Comparison of ENCODE assay signal across 1 cellular context in the genomic region with DNA sequence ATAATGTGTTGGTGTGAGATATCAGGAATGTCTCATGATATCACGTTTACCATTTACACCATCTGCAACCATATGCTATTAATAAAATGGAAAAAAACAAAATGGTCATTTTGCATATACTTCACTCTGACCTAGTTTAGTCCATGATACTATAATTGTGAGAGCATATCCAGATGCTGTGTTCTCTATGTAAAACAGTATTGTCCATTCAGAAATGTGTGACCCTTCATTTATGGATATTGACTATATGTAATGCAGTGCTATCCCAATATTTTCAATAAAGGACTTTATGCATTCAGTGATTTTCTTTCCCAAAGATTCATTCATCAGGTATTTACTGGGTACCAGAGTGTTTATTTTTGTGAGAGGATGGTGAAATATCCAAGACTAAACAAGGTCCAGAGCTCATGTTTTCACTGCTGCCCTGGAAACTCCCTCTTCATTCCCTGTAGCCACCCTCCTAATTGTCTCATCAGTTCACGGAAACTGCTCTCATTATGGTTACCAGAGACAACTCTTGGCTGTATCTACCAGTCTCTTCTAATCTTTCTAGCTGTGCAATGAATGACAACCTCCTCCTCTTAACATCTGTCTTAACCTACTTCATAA.
TF ChIP-seq lines count a peak whose summit lies in the region.

No MANE protein-coding gene starts in this region.

TF ChIP-seq in HepG2, 621 proteins besides CTCF, POLR2A, EP300 and RAD21:
- TF ChIP-seq, protein P1, sequence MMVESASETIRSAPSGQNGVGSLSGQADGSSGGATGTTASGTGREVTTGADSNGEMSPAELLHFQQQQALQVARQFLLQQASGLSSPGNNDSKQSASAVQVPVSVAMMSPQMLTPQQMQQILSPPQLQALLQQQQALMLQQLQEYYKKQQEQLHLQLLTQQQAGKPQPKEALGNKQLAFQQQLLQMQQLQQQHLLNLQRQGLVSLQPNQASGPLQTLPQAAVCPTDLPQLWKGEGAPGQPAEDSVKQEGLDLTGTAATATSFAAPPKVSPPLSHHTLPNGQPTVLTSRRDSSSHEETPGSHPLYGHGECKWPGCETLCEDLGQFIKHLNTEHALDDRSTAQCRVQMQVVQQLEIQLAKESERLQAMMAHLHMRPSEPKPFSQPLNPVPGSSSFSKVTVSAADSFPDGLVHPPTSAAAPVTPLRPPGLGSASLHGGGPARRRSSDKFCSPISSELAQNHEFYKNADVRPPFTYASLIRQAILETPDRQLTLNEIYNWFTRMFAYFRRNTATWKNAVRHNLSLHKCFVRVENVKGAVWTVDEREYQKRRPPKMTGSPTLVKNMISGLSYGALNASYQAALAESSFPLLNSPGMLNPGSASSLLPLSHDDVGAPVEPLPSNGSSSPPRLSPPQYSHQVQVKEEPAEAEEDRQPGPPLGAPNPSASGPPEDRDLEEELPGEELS (CRISPR knock-in tag; IDR thresholded peaks at IDR 0.05): peak; percentile 54; the same call in 1 of the 2 replicates
- TF ChIP-seq HMG20A (CRISPR knock-in tag; IDR thresholded peaks at IDR 0.05; ENCODE audit: borderline replicate concordance) (peak; percentile 19; the same call in 1 of the 2 replicates), TEAD3 (CRISPR knock-in tag; optimal IDR thresholded peaks at IDR 0.05; ENCODE audit: borderline replicate concordance) (peak; percentile 32), DPF2 (CRISPR knock-in tag; IDR thresholded peaks at IDR 0.05; ENCODE audit: borderline replicate concordance, low read depth) (0 out of 2 replicates have a peak, but pooled peaks have one; percentile 27), SOX13 (IDR thresholded peaks at IDR 0.05) (no peak), SOX13 (CRISPR knock-in tag; conservative IDR thresholded peaks at IDR 0.05 in 1 of 2, IDR thresholded peaks at IDR 0.05 in 1 of 2) (peak in 1 of 2 experiments; percentile 18; a peak in 1 of 4 replicates), MEF2D (CRISPR knock-in tag; IDR thresholded peaks at IDR 0.05) (peak; percentile 45; the same call in 1 of the 2 replicates), FOXA3 (CRISPR knock-in tag; IDR thresholded peaks at IDR 0.05) (peak; percentile 57; the same call in 1 of the 2 replicates), HNF4A (CRISPR knock-in tag; IDR thresholded peaks at IDR 0.05) (peak; percentile 48), LCORL (IDR thresholded peaks at IDR 0.05) (no peak), LCORL (CRISPR knock-in tag; IDR thresholded peaks at IDR 0.05) (peak; percentile 76; the same call in 1 of the 2 replicates), CEBPG (CRISPR knock-in tag; IDR thresholded peaks at IDR 0.05) (peak; percentile 37; the same call in 1 of the 2 replicates), ZNF317 (CRISPR knock-in tag; IDR thresholded peaks at IDR 0.05) (no peak), RFX1 (IDR thresholded peaks at IDR 0.05) (peak; percentile 21; the same call in 1 of the 2 replicates), SP4 (CRISPR knock-in tag; IDR thresholded peaks at IDR 0.05) (no peak), THAP11 (CRISPR knock-in tag; IDR thresholded peaks at IDR 0.05) (no peak), GTF2F1 (IDR thresholded peaks at IDR 0.05; ENCODE audit: low read length) (no peak), FOXK2 (IDR thresholded peaks at IDR 0.05) (no peak; the same call in 1 of the 2 replicates), SOX5 (CRISPR knock-in tag; IDR thresholded peaks at IDR 0.05; ENCODE audit: borderline replicate concordance) (0 out of 2 replicates have a peak, but pooled peaks have one; percentile 17), SOX6 (IDR thresholded peaks at IDR 0.05) (no peak), SOX6 (CRISPR knock-in tag; IDR thresholded peaks at IDR 0.05) (0 out of 2 replicates have a peak, but pooled peaks have one; percentile 22), SAP130 (CRISPR knock-in tag; IDR thresholded peaks at IDR 0.05; ENCODE audit: low read depth) (peak; percentile 42; the same call in 1 of the 2 replicates), ZSCAN20 (CRISPR knock-in tag; IDR thresholded peaks at IDR 0.05; ENCODE audit: borderline replicate concordance) (no peak), FOXJ3 (CRISPR knock-in tag; IDR thresholded peaks at IDR 0.05; ENCODE audit: borderline replicate concordance) (peak; percentile 49), KLF6 (CRISPR knock-in tag; IDR thresholded peaks at IDR 0.05) (no peak), TCF7 (IDR thresholded peaks at IDR 0.05; ENCODE audit: low read depth) (no peak), ZKSCAN1 (IDR thresholded peaks at IDR 0.05; ENCODE audit: low read length) (no peak), SSRP1 (CRISPR knock-in tag; IDR thresholded peaks at IDR 0.05) (0 out of 2 replicates have a peak, but pooled peaks have one; percentile 33), FOXP1 (IDR thresholded peaks at IDR 0.05) (peak; percentile 87), FOXP1 (CRISPR knock-in tag; IDR thresholded peaks at IDR 0.05) (peak; percentile 91), PPARG (CRISPR knock-in tag; conservative IDR thresholded peaks at IDR 0.05) (no peak), MYC (CRISPR knock-in tag; IDR thresholded peaks at IDR 0.05; ENCODE audit: borderline replicate concordance) (no peak), KLF12 (CRISPR knock-in tag; IDR thresholded peaks at IDR 0.05; ENCODE audit: borderline replicate concordance) (no peak), ZSCAN31 (CRISPR knock-in tag; IDR thresholded peaks at IDR 0.05; ENCODE audit: low read depth) (no peak)
- TF ChIP-seq, protein P2, sequence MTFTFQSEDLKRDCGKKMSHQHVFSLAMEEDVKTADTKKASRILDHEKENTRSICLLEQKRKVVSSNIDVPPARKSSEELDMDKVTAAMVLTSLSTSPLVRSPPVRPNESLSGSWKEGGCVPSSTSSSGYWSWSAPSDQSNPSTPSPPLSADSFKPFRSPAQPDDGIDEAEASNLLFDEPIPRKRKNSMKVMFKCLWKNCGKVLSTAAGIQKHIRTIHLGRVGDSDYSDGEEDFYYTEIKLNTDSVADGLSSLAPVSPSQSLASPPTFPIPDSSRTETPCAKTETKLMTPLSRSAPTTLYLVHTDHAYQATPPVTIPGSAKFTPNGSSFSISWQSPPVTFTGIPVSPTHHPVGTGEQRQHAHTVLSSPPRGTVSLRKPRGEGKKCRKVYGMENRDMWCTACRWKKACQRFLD (CRISPR knock-in tag; IDR thresholded peaks at IDR 0.05; ENCODE audit: borderline replicate concordance): no peak
- TF ChIP-seq, protein P3, sequence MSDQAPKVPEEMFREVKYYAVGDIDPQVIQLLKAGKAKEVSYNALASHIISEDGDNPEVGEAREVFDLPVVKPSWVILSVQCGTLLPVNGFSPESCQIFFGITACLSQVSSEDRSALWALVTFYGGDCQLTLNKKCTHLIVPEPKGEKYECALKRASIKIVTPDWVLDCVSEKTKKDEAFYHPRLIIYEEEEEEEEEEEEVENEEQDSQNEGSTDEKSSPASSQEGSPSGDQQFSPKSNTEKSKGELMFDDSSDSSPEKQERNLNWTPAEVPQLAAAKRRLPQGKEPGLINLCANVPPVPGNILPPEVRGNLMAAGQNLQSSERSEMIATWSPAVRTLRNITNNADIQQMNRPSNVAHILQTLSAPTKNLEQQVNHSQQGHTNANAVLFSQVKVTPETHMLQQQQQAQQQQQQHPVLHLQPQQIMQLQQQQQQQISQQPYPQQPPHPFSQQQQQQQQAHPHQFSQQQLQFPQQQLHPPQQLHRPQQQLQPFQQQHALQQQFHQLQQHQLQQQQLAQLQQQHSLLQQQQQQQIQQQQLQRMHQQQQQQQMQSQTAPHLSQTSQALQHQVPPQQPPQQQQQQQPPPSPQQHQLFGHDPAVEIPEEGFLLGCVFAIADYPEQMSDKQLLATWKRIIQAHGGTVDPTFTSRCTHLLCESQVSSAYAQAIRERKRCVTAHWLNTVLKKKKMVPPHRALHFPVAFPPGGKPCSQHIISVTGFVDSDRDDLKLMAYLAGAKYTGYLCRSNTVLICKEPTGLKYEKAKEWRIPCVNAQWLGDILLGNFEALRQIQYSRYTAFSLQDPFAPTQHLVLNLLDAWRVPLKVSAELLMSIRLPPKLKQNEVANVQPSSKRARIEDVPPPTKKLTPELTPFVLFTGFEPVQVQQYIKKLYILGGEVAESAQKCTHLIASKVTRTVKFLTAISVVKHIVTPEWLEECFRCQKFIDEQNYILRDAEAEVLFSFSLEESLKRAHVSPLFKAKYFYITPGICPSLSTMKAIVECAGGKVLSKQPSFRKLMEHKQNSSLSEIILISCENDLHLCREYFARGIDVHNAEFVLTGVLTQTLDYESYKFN (CRISPR knock-in tag; conservative IDR thresholded peaks at IDR 0.05): peak; percentile 45
- TF ChIP-seq, protein P4, sequence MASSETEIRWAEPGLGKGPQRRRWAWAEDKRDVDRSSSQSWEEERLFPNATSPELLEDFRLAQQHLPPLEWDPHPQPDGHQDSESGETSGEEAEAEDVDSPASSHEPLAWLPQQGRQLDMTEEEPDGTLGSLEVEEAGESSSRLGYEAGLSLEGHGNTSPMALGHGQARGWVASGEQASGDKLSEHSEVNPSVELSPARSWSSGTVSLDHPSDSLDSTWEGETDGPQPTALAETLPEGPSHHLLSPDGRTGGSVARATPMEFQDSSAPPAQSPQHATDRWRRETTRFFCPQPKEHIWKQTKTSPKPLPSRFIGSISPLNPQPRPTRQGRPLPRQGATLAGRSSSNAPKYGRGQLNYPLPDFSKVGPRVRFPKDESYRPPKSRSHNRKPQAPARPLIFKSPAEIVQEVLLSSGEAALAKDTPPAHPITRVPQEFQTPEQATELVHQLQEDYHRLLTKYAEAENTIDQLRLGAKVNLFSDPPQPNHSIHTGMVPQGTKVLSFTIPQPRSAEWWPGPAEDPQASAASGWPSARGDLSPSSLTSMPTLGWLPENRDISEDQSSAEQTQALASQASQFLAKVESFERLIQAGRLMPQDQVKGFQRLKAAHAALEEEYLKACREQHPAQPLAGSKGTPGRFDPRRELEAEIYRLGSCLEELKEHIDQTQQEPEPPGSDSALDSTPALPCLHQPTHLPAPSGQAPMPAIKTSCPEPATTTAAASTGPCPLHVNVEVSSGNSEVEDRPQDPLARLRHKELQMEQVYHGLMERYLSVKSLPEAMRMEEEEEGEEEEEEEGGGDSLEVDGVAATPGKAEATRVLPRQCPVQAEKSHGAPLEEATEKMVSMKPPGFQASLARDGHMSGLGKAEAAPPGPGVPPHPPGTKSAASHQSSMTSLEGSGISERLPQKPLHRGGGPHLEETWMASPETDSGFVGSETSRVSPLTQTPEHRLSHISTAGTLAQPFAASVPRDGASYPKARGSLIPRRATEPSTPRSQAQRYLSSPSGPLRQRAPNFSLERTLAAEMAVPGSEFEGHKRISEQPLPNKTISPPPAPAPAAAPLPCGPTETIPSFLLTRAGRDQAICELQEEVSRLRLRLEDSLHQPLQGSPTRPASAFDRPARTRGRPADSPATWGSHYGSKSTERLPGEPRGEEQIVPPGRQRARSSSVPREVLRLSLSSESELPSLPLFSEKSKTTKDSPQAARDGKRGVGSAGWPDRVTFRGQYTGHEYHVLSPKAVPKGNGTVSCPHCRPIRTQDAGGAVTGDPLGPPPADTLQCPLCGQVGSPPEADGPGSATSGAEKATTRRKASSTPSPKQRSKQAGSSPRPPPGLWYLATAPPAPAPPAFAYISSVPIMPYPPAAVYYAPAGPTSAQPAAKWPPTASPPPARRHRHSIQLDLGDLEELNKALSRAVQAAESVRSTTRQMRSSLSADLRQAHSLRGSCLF (CRISPR knock-in tag; IDR thresholded peaks at IDR 0.05; ENCODE audit: borderline replicate concordance): no peak
- TF ChIP-seq, protein P5, sequence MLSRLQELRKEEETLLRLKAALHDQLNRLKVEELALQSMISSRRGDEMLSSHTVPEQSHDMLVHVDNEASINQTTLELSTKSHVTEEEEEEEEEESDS (CRISPR knock-in tag; IDR thresholded peaks at IDR 0.05; ENCODE audit: borderline replicate concordance): no peak
- TF ChIP-seq, protein P6, sequence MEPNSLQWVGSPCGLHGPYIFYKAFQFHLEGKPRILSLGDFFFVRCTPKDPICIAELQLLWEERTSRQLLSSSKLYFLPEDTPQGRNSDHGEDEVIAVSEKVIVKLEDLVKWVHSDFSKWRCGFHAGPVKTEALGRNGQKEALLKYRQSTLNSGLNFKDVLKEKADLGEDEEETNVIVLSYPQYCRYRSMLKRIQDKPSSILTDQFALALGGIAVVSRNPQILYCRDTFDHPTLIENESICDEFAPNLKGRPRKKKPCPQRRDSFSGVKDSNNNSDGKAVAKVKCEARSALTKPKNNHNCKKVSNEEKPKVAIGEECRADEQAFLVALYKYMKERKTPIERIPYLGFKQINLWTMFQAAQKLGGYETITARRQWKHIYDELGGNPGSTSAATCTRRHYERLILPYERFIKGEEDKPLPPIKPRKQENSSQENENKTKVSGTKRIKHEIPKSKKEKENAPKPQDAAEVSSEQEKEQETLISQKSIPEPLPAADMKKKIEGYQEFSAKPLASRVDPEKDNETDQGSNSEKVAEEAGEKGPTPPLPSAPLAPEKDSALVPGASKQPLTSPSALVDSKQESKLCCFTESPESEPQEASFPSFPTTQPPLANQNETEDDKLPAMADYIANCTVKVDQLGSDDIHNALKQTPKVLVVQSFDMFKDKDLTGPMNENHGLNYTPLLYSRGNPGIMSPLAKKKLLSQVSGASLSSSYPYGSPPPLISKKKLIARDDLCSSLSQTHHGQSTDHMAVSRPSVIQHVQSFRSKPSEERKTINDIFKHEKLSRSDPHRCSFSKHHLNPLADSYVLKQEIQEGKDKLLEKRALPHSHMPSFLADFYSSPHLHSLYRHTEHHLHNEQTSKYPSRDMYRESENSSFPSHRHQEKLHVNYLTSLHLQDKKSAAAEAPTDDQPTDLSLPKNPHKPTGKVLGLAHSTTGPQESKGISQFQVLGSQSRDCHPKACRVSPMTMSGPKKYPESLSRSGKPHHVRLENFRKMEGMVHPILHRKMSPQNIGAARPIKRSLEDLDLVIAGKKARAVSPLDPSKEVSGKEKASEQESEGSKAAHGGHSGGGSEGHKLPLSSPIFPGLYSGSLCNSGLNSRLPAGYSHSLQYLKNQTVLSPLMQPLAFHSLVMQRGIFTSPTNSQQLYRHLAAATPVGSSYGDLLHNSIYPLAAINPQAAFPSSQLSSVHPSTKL (CRISPR knock-in tag; IDR thresholded peaks at IDR 0.05): peak; percentile 48; the same call in 1 of the 2 replicates
- TF ChIP-seq, protein P7, sequence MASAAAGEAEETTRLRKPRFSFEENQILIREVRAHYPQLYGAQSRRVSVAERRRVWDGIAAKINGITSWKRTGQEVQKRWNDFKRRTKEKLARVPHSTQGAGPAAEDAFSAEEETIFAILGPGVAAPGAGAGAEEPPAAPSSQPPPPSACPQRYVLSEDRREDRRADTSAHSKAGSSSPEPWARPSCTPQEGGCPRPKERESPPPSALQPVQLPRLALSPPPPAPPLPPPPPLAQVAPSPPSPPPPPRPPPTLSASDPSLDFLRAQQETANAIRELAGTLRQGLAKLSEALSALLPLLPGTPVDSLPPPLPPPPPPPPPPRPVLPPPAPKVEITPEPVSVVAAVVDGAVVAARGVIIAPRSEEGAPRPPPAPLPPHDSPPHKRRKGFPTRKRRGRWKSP (CRISPR knock-in tag; IDR thresholded peaks at IDR 0.05): no peak
